In the genomic region with DNA sequence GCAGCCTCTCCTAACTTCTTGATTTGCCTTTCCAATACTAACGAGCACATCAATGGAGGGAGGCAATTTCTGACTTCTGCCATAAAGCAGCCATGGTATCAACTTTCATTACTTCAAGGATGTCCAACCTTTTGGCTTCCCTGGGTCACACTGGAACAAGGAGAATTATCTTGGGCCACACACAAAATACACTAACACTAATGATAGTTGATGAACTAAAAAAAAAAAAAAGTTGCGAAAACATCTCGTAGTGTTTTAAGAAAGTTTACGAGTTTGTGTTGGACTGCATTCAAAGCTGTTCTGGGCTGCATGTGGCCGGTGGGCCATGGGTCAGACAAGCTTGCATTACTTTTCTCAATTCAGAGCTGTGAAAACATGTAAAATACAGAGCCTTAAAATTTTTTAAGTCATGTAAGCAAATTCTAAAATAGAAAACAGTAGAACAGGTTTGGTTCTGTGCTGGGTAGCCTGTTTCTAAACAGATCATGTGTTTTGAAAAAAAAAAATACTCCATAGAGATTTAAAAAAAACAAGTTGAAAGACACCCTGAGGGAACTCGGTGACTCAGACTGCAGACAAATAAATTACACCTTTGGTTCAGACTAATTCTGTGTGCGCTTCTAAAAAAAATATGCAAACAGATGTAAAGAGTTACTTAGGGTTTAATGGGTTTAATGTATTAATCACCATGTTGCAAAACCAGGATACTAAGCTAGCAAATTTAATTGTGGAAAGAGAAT, we compare ENCODE assay signal across 13 cellular contexts. TPM values are rescaled to one million over a fixed set of nuclear protein-coding genes. Genes with fewer than 3 reads are reported as not detected.
A peak's percentile ranks its signal among the peaks of the same experiment; 100 is the strongest.
DNase-seq lines count a peak whose midpoint lies in the region; ATAC-seq and TF ChIP-seq lines count a peak whose summit lies in the region.
"Had no signal": no experiment of that assay in that cellular context is flagged by ENCODE, and none has a peak within 500 bp of the region (broad histone marks: within the 10 kb centered on the region; RNA-seq: fewer than 3 reads in every experiment).

No MANE protein-coding gene starts in this region.

- H3K9me3 Mint-ChIP-seq in type B pancreatic cell = peaks cover 3% of the 10 kb centered on the region
- no peaks in the 10 kb centered on the region for H3K9me3 Mint-ChIP-seq in activated naive CD8-positive, alpha-beta T cell treated with anti-CD3 and anti-CD28 coated beads for 36 hours
- H3K9me3 Mint-ChIP-seq: naive thymus-derived CD8-positive, alpha-beta T cell; stimulated activated effector memory CD8-positive, alpha-beta T cell treated with anti-CD3 and anti-CD28 coated beads, Interleukin-12 subunit alpha, Interleukin-12 subunit beta, amount 100 ng/mL, for 72 hours had no signal

- H3K4me3 ChIP-seq in PC-9 = peak overlapping the region; percentile 41

- peak overlapping the region; percentile 43; the same call in 1 of the 2 replicates for H3K27ac ChIP-seq in PC-9

- POLR2A ChIA-PET in PC-9 (lab: Charles Lee; ENCODE audit: unreplicated experiment) = interaction anchor here (0.6 kb wide), 1 partner anchor 10 kb away, joined by 3 read pairs; no protein-coding TSS in a partner anchor

- peaks cover 37% of the 10 kb centered on the region for H3K4me1 Mint-ChIP-seq in type B pancreatic cell (ENCODE audit: unreplicated experiment)
- no peaks in the 10 kb centered on the region for H3K4me1 Mint-ChIP-seq in activated naive CD8-positive, alpha-beta T cell treated with anti-CD3 and anti-CD28 coated beads for 36 hours
- H3K4me1 Mint-ChIP-seq: stimulated activated effector memory CD8-positive, alpha-beta T cell treated with anti-CD3 and anti-CD28 coated beads, Interleukin-12 subunit alpha, Interleukin-12 subunit beta, amount 100 ng/mL, for 72 hours had no signal

- no peaks in the 10 kb centered on the region for H4K20me1 ChIP-seq in PC-9 (ENCODE audit: insufficient read depth)

- peak overlapping the region; percentile 77 for H3K4me2 ChIP-seq in PC-9

- peaks cover 17% of the 10 kb centered on the region for H3F3A ChIP-seq in PC-9 (ENCODE audit: insufficient read depth, low read depth)

- TF ChIP-seq CTCF in PC-9 (conservative IDR thresholded peaks at IDR 0.05) = no peak
- no peak for TF ChIP-seq CTCF in type B pancreatic cell (conservative IDR thresholded peaks at IDR 0.05)

- H3K4me3 Mint-ChIP-seq in type B pancreatic cell = peak overlapping the region; percentile 57
- H3K4me3 Mint-ChIP-seq in activated naive CD8-positive, alpha-beta T cell treated with anti-CD3 and anti-CD28 coated beads for 36 hours = no peak overlapping the region
- H3K4me3 Mint-ChIP-seq: naive thymus-derived CD8-positive, alpha-beta T cell; stimulated activated effector memory CD8-positive, alpha-beta T cell treated with anti-CD3 and anti-CD28 coated beads, Interleukin-12 subunit alpha, Interleukin-12 subunit beta, amount 100 ng/mL, for 72 hours had no signal

- BruUV-seq in PC-9 (replicated peaks; lab: Mats Ljungman, UMichigan) = no TSS peak

- CTCF ChIA-PET in PC-9 (lab: Charles Lee) = interaction anchor here (0.6 to 0.7 kb wide), 2 partner anchors 314 to 1131 kb away, joined by 3 to 4 read pairs; no protein-coding TSS in a partner anchor

- no peaks in the 10 kb centered on the region for H3K27me3 ChIP-seq in PC-9 (ENCODE audit: insufficient read depth, low read depth)

- no peaks in the 10 kb centered on the region for H3K36me3 ChIP-seq in PC-9 (ENCODE audit: low read depth)

- no peaks in the 10 kb centered on the region for H3K36me3 Mint-ChIP-seq in type B pancreatic cell
- H3K36me3 Mint-ChIP-seq in activated naive CD8-positive, alpha-beta T cell treated with anti-CD3 and anti-CD28 coated beads for 36 hours = no peaks in the 10 kb centered on the region
- H3K36me3 Mint-ChIP-seq: naive thymus-derived CD8-positive, alpha-beta T cell; stimulated activated effector memory CD8-positive, alpha-beta T cell treated with anti-CD3 and anti-CD28 coated beads, Interleukin-12 subunit alpha, Interleukin-12 subunit beta, amount 100 ng/mL, for 72 hours had no signal

- H3K27ac Mint-ChIP-seq in type B pancreatic cell = peak overlapping the region; percentile 59
- H3K27ac Mint-ChIP-seq in activated naive CD8-positive, alpha-beta T cell treated with anti-CD3 and anti-CD28 coated beads for 36 hours = no peak overlapping the region
- H3K27ac Mint-ChIP-seq: naive thymus-derived CD8-positive, alpha-beta T cell; stimulated activated effector memory CD8-positive, alpha-beta T cell treated with anti-CD3 and anti-CD28 coated beads, Interleukin-12 subunit alpha, Interleukin-12 subunit beta, amount 100 ng/mL, for 72 hours had no signal

- H3K27me3 Mint-ChIP-seq in type B pancreatic cell = no peaks in the 10 kb centered on the region
- H3K27me3 Mint-ChIP-seq in activated naive CD8-positive, alpha-beta T cell treated with anti-CD3 and anti-CD28 coated beads for 36 hours = peaks cover 3% of the 10 kb centered on the region

- peaks cover 25% of the 10 kb centered on the region for H3K4me1 ChIP-seq in PC-9 (replicated peaks; ENCODE audit: insufficient read depth)

- no peaks in the 10 kb centered on the region for H3K79me2 ChIP-seq in PC-9 (ENCODE audit: low read depth)

- intact Hi-C loops in PC-9 (cut with micrococcal nuclease; ENCODE audit: unreplicated experiment) = loop anchor here (2.0 kb wide), 1 partner anchor 18 kb away; no protein-coding TSS in a partner anchor

- H2AFZ ChIP-seq in PC-9 = no peak overlapping the region

- H3K9me2 ChIP-seq in PC-9 (ENCODE audit: insufficient read depth) = no peaks in the 10 kb centered on the region

- ATAC-seq in GM21447 (IDR thresholded peaks at IDR 0.05; ENCODE audit: unreplicated experiment) = no peak
- ATAC-seq: naive thymus-derived CD8-positive, alpha-beta T cell; stimulated activated effector memory CD8-positive, alpha-beta T cell treated with anti-CD3 and anti-CD28 coated beads, Interleukin-12 subunit alpha, Interleukin-12 subunit beta, amount 100 ng/mL, for 72 hours had no signal

- DNase-seq in NCI-H1694 (lab: John Stamatoyannopoulos, UW) (peak; percentile 3), NCI-H1694 treated with DMSO at 0.1 percent for 48 hours (lab: John Stamatoyannopoulos, UW) (no peak), PC-9 (peak; percentile 21 to 93), fibroblast of peridontal ligament (ENCODE audit: extremely low read depth) (peak; percentile 8), type B pancreatic cell (ENCODE audit: extremely low spot score, unreplicated experiment) (no peak), amygdala (lab: John Stamatoyannopoulos, UW) (no peak)
- DNase-seq in activated naive CD8-positive, alpha-beta T cell treated with anti-CD3 and anti-CD28 coated beads for 36 hours = no peak
- DNase-seq: aorta; erythroblast; naive thymus-derived CD8-positive, alpha-beta T cell; T1000 had no signal

- no peaks in the 10 kb centered on the region for H3K9me3 ChIP-seq in PC-9 (ENCODE audit: insufficient read depth, low read depth)

RNA-seq across cellular contexts. Expression of gene SLC22A23, which starts 43.6 kb away (rescaled TPM):
- 13.5 and 16.3 TPM in 2 replicates for total RNA-seq in PC-9 (2021)
- 36.6 and 52.7 TPM in 2 replicates for total RNA-seq in type B pancreatic cell (ENCODE audit: low replicate concordance)
- total RNA-seq in activated naive CD8-positive, alpha-beta T cell treated with anti-CD3 and anti-CD28 coated beads for 36 hours = under 1 TPM; 0.24 to 0.41 TPM

Comparison
In these comparisons a context has a peak if more than half of its experiments do, and no peak if none do; other contexts are left out.
1. DNase-seq: peak in NCI-H1694 (single experiment), PC-9 (2 of 2) and fibroblast of peridontal ligament (single experiment); none in NCI-H1694 treated with DMSO at 0.1 percent for 48 hours (single experiment), type B pancreatic cell (single experiment), activated naive CD8-positive, alpha-beta T cell treated with anti-CD3 and anti-CD28 coated beads for 36 hours (single experiment) and amygdala (0 of 56).
2. RNA of gene SLC22A23, which starts 43.6 kb away (total RNA-seq): 36.6 to 52.7 TPM in type B pancreatic cell and 13.5 to 16.3 TPM in PC-9; 0.24 to 0.41 TPM in activated naive CD8-positive, alpha-beta T cell treated with anti-CD3 and anti-CD28 coated beads for 36 hours; every median in the first group is over 10 times any median in the second.